1 cellular context compared by ENCODE assay signal in the genomic region with DNA sequence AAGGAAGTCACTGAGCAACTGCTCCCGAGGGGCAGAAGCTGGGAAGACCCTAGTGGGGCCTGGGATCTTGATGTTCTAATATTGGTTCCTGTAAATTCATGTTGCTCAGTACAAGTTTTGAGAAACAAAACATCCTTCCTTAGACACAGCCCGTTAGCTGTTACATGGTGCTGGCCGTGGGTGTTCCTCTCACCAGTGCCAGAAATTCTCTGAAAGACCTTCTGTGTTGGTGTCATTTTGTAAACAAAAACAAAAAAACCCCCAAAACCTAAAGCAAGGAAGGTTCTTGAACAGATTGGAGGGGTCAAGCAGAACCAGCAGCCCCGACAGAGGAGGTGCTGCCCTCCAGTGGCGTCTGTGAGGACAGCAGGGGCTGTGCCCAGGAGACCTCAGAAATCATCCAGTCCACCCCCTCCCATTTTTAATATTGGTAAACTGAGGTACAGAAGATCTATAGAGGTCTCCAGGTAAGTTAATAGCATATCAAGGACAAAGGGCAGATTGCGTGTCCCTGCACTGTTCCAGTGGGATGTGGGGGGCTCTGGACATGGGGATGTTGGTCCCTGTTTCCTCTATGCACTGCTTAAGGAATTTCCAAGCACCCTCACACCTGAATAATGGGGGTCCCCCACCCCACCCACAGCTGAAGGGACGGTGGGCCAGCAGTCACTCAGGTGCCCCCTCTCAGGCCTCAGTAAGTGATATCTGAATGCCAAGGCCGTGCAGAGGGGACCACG.
A peak's percentile ranks its signal among the peaks of the same experiment; 100 is the strongest.
TF ChIP-seq lines count a peak whose summit lies in the region.

No MANE protein-coding gene starts in this region.

TF ChIP-seq in HepG2, 621 proteins besides CTCF, POLR2A, EP300 and RAD21 (continued from another document):
- TF ChIP-seq, protein P1, sequence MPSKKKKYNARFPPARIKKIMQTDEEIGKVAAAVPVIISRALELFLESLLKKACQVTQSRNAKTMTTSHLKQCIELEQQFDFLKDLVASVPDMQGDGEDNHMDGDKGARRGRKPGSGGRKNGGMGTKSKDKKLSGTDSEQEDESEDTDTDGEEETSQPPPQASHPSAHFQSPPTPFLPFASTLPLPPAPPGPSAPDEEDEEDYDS (CRISPR knock-in tag; IDR thresholded peaks at IDR 0.05): no peak
- TF ChIP-seq NR3C1 (CRISPR knock-in tag; IDR thresholded peaks at IDR 0.05) (no peak), SMAD9 (CRISPR knock-in tag; IDR thresholded peaks at IDR 0.05) (no peak), MTA1 (CRISPR knock-in tag; IDR thresholded peaks at IDR 0.05; ENCODE audit: borderline replicate concordance) (no peak), MYC (CRISPR knock-in tag; IDR thresholded peaks at IDR 0.05; ENCODE audit: borderline replicate concordance) (no peak), ZNF530 (CRISPR knock-in tag; IDR thresholded peaks at IDR 0.05; ENCODE audit: low read depth) (no peak), ADNP (CRISPR knock-in tag; IDR thresholded peaks at IDR 0.05) (no peak), ZNF850 (CRISPR knock-in tag; conservative IDR thresholded peaks at IDR 0.05) (no peak), ZNF720 (CRISPR knock-in tag; IDR thresholded peaks at IDR 0.05) (no peak), GTF2F1 (IDR thresholded peaks at IDR 0.05; ENCODE audit: low read length) (no peak), GZF1 (CRISPR knock-in tag; IDR thresholded peaks at IDR 0.05) (no peak), KDM2A (CRISPR knock-in tag; IDR thresholded peaks at IDR 0.05; ENCODE audit: borderline replicate concordance, low read depth) (peak; percentile 11; the same call in 1 of the 2 replicates), FOXO1 (CRISPR knock-in tag; IDR thresholded peaks at IDR 0.05) (no peak), NCOA5 (CRISPR knock-in tag; IDR thresholded peaks at IDR 0.05) (no peak), ZNF816 (CRISPR knock-in tag; IDR thresholded peaks at IDR 0.05; ENCODE audit: borderline replicate concordance) (no peak), ZIK1 (CRISPR knock-in tag; IDR thresholded peaks at IDR 0.05; ENCODE audit: borderline replicate concordance, low read depth) (no peak), ZNF570 (CRISPR knock-in tag; IDR thresholded peaks at IDR 0.05; ENCODE audit: borderline replicate concordance) (no peak), ZNF605 (CRISPR knock-in tag; IDR thresholded peaks at IDR 0.05) (peak; percentile 63; the same call in 1 of the 2 replicates), ATRX (CRISPR knock-in tag; IDR thresholded peaks at IDR 0.05; ENCODE audit: borderline replicate concordance) (no peak), ZNF629 (CRISPR knock-in tag; conservative IDR thresholded peaks at IDR 0.05) (peak; percentile 73)
- TF ChIP-seq, protein P2, sequence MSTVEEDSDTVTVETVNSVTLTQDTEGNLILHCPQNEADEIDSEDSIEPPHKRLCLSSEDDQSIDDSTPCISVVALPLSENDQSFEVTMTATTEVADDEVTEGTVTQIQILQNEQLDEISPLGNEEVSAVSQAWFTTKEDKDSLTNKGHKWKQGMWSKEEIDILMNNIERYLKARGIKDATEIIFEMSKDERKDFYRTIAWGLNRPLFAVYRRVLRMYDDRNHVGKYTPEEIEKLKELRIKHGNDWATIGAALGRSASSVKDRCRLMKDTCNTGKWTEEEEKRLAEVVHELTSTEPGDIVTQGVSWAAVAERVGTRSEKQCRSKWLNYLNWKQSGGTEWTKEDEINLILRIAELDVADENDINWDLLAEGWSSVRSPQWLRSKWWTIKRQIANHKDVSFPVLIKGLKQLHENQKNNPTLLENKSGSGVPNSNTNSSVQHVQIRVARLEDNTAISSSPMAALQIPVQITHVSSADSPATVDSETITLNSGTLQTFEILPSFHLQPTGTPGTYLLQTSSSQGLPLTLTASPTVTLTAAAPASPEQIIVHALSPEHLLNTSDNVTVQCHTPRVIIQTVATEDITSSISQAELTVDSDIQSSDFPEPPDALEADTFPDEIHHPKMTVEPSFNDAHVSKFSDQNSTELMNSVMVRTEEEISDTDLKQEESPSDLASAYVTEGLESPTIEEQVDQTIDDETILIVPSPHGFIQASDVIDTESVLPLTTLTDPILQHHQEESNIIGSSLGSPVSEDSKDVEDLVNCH (CRISPR knock-in tag; IDR thresholded peaks at IDR 0.05): no peak
- TF ChIP-seq, protein P3, sequence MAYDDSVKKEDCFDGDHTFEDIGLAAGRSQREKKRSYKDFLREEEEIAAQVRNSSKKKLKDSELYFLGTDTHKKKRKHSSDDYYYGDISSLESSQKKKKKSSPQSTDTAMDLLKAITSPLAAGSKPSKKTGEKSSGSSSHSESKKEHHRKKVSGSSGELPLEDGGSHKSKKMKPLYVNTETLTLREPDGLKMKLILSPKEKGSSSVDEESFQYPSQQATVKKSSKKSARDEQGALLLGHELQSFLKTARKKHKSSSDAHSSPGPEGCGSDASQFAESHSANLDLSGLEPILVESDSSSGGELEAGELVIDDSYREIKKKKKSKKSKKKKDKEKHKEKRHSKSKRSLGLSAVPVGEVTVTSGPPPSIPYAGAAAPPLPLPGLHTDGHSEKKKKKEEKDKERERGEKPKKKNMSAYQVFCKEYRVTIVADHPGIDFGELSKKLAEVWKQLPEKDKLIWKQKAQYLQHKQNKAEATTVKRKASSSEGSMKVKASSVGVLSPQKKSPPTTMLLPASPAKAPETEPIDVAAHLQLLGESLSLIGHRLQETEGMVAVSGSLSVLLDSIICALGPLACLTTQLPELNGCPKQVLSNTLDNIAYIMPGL (CRISPR knock-in tag; IDR thresholded peaks at IDR 0.05; ENCODE audit: borderline replicate concordance in 1 of 2, low read depth in 1 of 2): no peak
- TF ChIP-seq, protein P4, sequence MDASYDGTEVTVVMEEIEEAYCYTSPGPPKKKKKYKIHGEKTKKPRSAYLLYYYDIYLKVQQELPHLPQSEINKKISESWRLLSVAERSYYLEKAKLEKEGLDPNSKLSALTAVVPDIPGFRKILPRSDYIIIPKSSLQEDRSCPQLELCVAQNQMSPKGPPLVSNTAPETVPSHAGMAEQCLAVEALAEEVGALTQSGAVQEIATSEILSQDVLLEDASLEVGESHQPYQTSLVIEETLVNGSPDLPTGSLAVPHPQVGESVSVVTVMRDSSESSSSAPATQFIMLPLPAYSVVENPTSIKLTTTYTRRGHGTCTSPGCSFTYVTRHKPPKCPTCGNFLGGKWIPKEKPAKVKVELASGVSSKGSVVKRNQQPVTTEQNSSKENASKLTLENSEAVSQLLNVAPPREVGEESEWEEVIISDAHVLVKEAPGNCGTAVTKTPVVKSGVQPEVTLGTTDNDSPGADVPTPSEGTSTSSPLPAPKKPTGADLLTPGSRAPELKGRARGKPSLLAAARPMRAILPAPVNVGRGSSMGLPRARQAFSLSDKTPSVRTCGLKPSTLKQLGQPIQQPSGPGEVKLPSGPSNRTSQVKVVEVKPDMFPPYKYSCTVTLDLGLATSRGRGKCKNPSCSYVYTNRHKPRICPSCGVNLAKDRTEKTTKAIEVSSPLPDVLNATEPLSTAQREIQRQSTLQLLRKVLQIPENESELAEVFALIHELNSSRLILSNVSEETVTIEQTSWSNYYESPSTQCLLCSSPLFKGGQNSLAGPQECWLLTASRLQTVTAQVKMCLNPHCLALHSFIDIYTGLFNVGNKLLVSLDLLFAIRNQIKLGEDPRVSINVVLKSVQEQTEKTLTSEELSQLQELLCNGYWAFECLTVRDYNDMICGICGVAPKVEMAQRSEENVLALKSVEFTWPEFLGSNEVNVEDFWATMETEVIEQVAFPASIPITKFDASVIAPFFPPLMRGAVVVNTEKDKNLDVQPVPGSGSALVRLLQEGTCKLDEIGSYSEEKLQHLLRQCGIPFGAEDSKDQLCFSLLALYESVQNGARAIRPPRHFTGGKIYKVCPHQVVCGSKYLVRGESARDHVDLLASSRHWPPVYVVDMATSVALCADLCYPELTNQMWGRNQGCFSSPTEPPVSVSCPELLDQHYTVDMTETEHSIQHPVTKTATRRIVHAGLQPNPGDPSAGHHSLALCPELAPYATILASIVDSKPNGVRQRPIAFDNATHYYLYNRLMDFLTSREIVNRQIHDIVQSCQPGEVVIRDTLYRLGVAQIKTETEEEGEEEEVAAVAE (CRISPR knock-in tag; IDR thresholded peaks at IDR 0.05; ENCODE audit: borderline replicate concordance): no peak
- TF ChIP-seq, protein P5, sequence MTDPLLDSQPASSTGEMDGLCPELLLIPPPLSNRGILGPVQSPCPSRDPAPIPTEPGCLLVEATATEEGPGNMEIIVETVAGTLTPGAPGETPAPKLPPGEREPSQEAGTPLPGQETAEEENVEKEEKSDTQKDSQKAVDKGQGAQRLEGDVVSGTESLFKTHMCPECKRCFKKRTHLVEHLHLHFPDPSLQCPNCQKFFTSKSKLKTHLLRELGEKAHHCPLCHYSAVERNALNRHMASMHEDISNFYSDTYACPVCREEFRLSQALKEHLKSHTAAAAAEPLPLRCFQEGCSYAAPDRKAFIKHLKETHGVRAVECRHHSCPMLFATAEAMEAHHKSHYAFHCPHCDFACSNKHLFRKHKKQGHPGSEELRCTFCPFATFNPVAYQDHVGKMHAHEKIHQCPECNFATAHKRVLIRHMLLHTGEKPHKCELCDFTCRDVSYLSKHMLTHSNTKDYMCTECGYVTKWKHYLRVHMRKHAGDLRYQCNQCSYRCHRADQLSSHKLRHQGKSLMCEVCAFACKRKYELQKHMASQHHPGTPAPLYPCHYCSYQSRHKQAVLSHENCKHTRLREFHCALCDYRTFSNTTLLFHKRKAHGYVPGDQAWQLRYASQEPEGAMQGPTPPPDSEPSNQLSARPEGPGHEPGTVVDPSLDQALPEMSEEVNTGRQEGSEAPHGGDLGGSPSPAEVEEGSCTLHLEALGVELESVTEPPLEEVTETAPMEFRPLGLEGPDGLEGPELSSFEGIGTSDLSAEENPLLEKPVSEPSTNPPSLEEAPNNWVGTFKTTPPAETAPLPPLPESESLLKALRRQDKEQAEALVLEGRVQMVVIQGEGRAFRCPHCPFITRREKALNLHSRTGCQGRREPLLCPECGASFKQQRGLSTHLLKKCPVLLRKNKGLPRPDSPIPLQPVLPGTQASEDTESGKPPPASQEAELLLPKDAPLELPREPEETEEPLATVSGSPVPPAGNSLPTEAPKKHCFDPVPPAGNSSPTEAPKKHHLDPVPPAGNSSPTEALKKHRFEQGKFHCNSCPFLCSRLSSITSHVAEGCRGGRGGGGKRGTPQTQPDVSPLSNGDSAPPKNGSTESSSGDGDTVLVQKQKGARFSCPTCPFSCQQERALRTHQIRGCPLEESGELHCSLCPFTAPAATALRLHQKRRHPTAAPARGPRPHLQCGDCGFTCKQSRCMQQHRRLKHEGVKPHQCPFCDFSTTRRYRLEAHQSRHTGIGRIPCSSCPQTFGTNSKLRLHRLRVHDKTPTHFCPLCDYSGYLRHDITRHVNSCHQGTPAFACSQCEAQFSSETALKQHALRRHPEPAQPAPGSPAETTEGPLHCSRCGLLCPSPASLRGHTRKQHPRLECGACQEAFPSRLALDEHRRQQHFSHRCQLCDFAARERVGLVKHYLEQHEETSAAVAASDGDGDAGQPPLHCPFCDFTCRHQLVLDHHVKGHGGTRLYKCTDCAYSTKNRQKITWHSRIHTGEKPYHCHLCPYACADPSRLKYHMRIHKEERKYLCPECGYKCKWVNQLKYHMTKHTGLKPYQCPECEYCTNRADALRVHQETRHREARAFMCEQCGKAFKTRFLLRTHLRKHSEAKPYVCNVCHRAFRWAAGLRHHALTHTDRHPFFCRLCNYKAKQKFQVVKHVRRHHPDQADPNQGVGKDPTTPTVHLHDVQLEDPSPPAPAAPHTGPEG (CRISPR knock-in tag; IDR thresholded peaks at IDR 0.05): no peak
- TF ChIP-seq, protein P6, sequence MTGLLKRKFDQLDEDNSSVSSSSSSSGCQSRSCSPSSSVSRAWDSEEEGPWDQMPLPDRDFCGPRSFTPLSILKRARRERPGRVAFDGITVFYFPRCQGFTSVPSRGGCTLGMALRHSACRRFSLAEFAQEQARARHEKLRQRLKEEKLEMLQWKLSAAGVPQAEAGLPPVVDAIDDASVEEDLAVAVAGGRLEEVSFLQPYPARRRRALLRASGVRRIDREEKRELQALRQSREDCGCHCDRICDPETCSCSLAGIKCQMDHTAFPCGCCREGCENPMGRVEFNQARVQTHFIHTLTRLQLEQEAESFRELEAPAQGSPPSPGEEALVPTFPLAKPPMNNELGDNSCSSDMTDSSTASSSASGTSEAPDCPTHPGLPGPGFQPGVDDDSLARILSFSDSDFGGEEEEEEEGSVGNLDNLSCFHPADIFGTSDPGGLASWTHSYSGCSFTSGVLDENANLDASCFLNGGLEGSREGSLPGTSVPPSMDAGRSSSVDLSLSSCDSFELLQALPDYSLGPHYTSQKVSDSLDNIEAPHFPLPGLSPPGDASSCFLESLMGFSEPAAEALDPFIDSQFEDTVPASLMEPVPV (CRISPR knock-in tag; IDR thresholded peaks at IDR 0.05): no peak
TF ChIP-seq in HepG2: peak in this region for 7.
